In the genomic region with DNA sequence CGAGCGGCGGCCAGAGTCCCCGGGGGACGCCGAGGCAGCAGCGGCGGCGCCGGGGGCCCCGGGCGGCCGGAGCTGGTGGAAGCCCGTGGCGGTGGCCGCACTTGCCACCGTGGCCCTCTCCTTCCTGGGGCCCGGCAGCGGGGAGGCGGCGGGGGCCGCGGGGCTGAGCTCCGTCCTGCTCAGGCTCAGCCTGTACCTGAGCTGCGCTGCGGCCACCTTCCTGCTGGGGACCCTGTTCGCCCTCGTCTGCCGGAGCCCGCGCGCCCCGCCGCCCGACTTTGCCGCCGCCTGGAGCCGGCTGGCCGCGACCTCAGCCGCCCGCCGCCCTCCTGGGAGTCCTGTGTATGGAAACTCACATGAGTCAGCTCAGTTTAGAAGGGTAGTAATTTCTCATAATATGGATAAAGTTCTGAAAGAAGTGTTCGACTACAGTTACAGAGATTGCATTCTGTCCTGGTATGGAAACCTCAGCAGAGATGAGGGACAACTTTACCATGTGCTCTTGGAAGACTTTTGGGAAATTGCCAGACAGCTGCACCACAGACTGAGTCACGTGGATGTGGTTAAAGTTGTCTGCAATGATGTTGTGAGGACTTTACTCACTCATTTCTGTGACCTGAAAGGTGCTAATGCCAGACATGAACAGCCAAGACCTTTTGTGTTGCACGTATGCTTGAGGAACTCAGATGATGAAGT, we compare ENCODE assay signal across 8 cellular contexts.
DNase-seq lines count a peak whose midpoint lies in the region; ATAC-seq and TF ChIP-seq lines count a peak whose summit lies in the region.
"Not testable (repeated sequence)": the region's sequence is repeated elsewhere in the genome, so short reads cannot be mapped to it uniquely, and the experiment has no call there.

No MANE protein-coding gene starts in this region.

- H3K27ac ChIP-seq in A673 (ENCODE audit: low read depth, low read length, poor library complexity, severe bottlenecking): not testable (repeated sequence)
- H3K27ac ChIP-seq in spleen: peak overlapping the region; percentile 5 to 76 (median 63)

- H3K27me3 Mint-ChIP-seq in activated CD8-positive, alpha-beta T cell treated with anti-CD3 and anti-CD28 coated beads for 36 hours: not testable (repeated sequence)
- peaks cover 19% of the 10 kb centered on the region for H3K27me3 Mint-ChIP-seq in dendritic cell treated with granulocyte-macrophage colony-stimulating factor and Interleukin-4, amounts not matched to agents 40 ng/mL and 50 ng/mL, for 4 days

- DNase-seq in A673 (ENCODE audit: low spot score): peak; percentile 7
- DNase-seq in NCI-H510A treated with DMSO at 0.1 percent for 48 hours (lab: John Stamatoyannopoulos, UW): peak; percentile 31
- peak; percentile 65 for DNase-seq in activated CD8-positive, alpha-beta T cell treated with anti-CD3 and anti-CD28 coated beads for 36 hours
- peak; percentile 26 for DNase-seq in kidney epithelial cell (ENCODE audit: low read depth)
- DNase-seq in spleen: peak; percentile 89

- H3K4me3 ChIP-seq in A673 (ENCODE audit: low read depth, low read length, poor library complexity, severe bottlenecking) (peak overlapping the region; percentile 41), kidney epithelial cell (ENCODE audit: low read depth, low read length) (peak overlapping the region; percentile 24), spleen (peak overlapping the region in 7 of 8 donors; percentile 18 to 69 (median 34))

- 23 to 44% (median 34%) methylated on average over 26 to 46 of the region's 46 CpGs for WGBS in spleen, 5 donors

- not testable (repeated sequence) for H3K9me3 ChIP-seq in A673 (ENCODE audit: low read depth, low read length, poor library complexity, severe bottlenecking); spleen

- H3K4me1 ChIP-seq in A673 (ENCODE audit: insufficient read depth, low read length, poor library complexity, severe bottlenecking): not testable (repeated sequence)
- peaks cover 0 to 14% (median 0%) of the 10 kb centered on the region in 6 donors for H3K4me1 ChIP-seq in spleen

- BruUV-seq in A673 (replicated peaks; lab: Mats Ljungman, UMichigan): not testable (repeated sequence)

- H3K4me3 Mint-ChIP-seq in activated CD8-positive, alpha-beta T cell treated with anti-CD3 and anti-CD28 coated beads for 36 hours: peak overlapping the region; percentile 69
- H3K4me3 Mint-ChIP-seq in dendritic cell treated with granulocyte-macrophage colony-stimulating factor and Interleukin-4, amounts not matched to agents 40 ng/mL and 50 ng/mL, for 4 days: peak overlapping the region; percentile 52

- peaks cover 24% of the 10 kb centered on the region for H3K4me1 Mint-ChIP-seq in activated CD8-positive, alpha-beta T cell treated with anti-CD3 and anti-CD28 coated beads for 36 hours (ENCODE audit: low read depth)
- not testable (repeated sequence) for H3K4me1 Mint-ChIP-seq in dendritic cell treated with granulocyte-macrophage colony-stimulating factor and Interleukin-4, amounts not matched to agents 40 ng/mL and 50 ng/mL, for 4 days (ENCODE audit: low read depth)

- TF ChIP-seq CTCF in A673 (conservative IDR thresholded peaks at IDR 0.05; ENCODE audit: low read depth, low read length); activated CD8-positive, alpha-beta T cell treated with anti-CD3 and anti-CD28 coated beads for 36 hours (IDR thresholded peaks at IDR 0.05); kidney epithelial cell (IDR thresholded peaks at IDR 0.05; ENCODE audit: insufficient read depth, low read length, poor library complexity, severe bottlenecking); spleen (IDR thresholded peaks at IDR 0.05 in 8 of 11, conservative IDR thresholded peaks at IDR 0.05 in 3 of 11): not testable (repeated sequence)

- not testable (repeated sequence) for H3K27me3 ChIP-seq in A673 (replicated peaks; ENCODE audit: insufficient read depth, low read depth, low read length, poor library complexity); kidney epithelial cell (ENCODE audit: control insufficient read depth, insufficient read depth, low read length); spleen (replicated peaks in 1 of 7)

- H3K36me3 ChIP-seq in A673 (ENCODE audit: insufficient read depth, low read length, poor library complexity, severe bottlenecking); kidney epithelial cell (ENCODE audit: control insufficient read depth, insufficient read depth, low read length); spleen: not testable (repeated sequence)

- not testable (repeated sequence) for H3K36me3 Mint-ChIP-seq in activated CD8-positive, alpha-beta T cell treated with anti-CD3 and anti-CD28 coated beads for 36 hours (ENCODE audit: low read depth); dendritic cell treated with granulocyte-macrophage colony-stimulating factor and Interleukin-4, amounts not matched to agents 40 ng/mL and 50 ng/mL, for 4 days (ENCODE audit: low read depth)

- POLR2A ChIA-PET in A673 (lab: Charles Lee; ENCODE audit: low non-redundant PET): not testable (repeated sequence)
- POLR2A ChIA-PET in activated CD8-positive, alpha-beta T cell treated with anti-CD3 and anti-CD28 coated beads for 36 hours (lab: Charles Lee): interaction anchor here (1.0 to 1.1 kb wide), 2 partner anchors 34 to 88 kb away, joined by 3 read pairs; no protein-coding TSS in a partner anchor

- peak overlapping the region; percentile 91 for H3K27ac Mint-ChIP-seq in activated CD8-positive, alpha-beta T cell treated with anti-CD3 and anti-CD28 coated beads for 36 hours
- not testable (repeated sequence) for H3K27ac Mint-ChIP-seq in dendritic cell treated with granulocyte-macrophage colony-stimulating factor and Interleukin-4, amounts not matched to agents 40 ng/mL and 50 ng/mL, for 4 days

- ATAC-seq in GM19035 (IDR thresholded peaks at IDR 0.05; ENCODE audit: unreplicated experiment): peak; percentile 60
- peak; percentile 48 for ATAC-seq in HG03064 (IDR thresholded peaks at IDR 0.05; ENCODE audit: low read depth, unreplicated experiment)
- ATAC-seq in activated CD8-positive, alpha-beta T cell treated with anti-CD3 and anti-CD28 coated beads for 36 hours: peak; percentile 68

- intact Hi-C loops in A673 (cut with micrococcal nuclease; ENCODE audit: unreplicated experiment); activated CD8-positive, alpha-beta T cell treated with anti-CD3 and anti-CD28 coated beads for 36 hours (cut with micrococcal nuclease); dendritic cell treated with granulocyte-macrophage colony-stimulating factor and Interleukin-4, amounts not matched to agents 40 ng/mL and 50 ng/mL, for 4 days (cut with micrococcal nuclease); spleen (cut with DNase I; ENCODE audit: low total_unique reads): not testable (repeated sequence)

- TF ChIP-seq POLR2A in spleen (IDR thresholded peaks at IDR 0.05): not testable (repeated sequence)

- H3K9me3 Mint-ChIP-seq in activated CD8-positive, alpha-beta T cell treated with anti-CD3 and anti-CD28 coated beads for 36 hours; dendritic cell treated with granulocyte-macrophage colony-stimulating factor and Interleukin-4, amounts not matched to agents 40 ng/mL and 50 ng/mL, for 4 days: not testable (repeated sequence)

- CTCF ChIA-PET in A673 (lab: Charles Lee): interaction anchor here (0.6 kb wide), 1 partner anchor 62 kb away, joined by 3 read pairs; no protein-coding TSS in a partner anchor
- CTCF ChIA-PET in activated CD8-positive, alpha-beta T cell treated with anti-CD3 and anti-CD28 coated beads for 36 hours (lab: Charles Lee): interaction anchor here (0.9 to 1.6 kb wide), 5 partner anchors 54 to 1010 kb away, joined by 3 to 4 read pairs (median 3); no protein-coding TSS in a partner anchor

Comparison
In these comparisons a context has a peak if more than half of its experiments do, and no peak if none do; other contexts are left out.
1. DNase-seq: peak in every context shown above with its lines; median percentile 89 in spleen; 65 in activated CD8-positive, alpha-beta T cell treated with anti-CD3 and anti-CD28 coated beads for 36 hours; 31 in NCI-H510A treated with DMSO at 0.1 percent for 48 hours; 26 in kidney epithelial cell; 7 in A673.